Comparison of ENCODE assay signal across 30 cellular contexts in the genomic region with DNA sequence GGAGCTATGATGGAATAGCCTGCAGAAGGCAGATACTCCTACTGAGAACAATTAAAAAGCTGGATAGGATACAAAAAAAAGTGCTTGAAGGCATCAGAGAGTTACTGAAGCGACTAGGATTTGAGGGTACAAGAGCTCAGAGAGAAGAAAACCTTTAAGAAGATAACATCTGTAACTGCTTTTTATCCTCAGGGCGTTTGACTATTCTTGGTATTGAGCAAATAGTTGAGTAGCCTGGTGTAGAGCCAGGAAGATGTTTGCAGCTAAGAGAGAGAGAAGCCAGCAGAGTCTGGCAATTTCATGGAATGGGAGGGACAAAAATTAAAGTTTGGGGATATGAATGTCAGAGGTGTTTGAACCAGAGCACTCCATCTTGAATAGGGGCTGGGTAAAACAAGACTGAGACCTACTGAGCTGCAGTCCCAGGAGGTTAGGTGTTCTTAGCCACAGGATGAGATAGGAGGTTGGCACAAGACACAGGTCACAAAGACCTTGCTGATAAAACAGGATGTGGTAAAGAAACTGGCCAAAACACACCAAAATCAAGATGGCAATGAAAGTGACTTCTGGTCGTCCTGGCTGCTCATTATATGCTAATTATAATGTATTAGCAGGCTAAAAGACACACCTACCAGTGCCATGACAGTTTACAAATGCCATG.
DNase-seq lines count a peak whose midpoint lies in the region; ATAC-seq and TF ChIP-seq lines count a peak whose summit lies in the region.
"Had no signal": no experiment of that assay in that cellular context is flagged by ENCODE, and none has a peak within 500 bp of the region (broad histone marks: within the 10 kb centered on the region; RNA-seq: fewer than 3 reads in every experiment).

No MANE protein-coding gene starts in this region.

- dilution Hi-C loops in mammary epithelial cell (cut with HindIII; ENCODE audit: low sequenced_read_pairs) = no loop called here

- TF ChIP-seq CTCF in mammary epithelial cell (conservative IDR thresholded peaks at IDR 0.05 in 1 of 2, IDR thresholded peaks at IDR 0.05 in 1 of 2; ENCODE audit: extremely low read depth in 1 of 2, insufficient read depth in 1 of 2, low read depth in 1 of 2, low read length in 2 of 2) (no peak), GM23338 (conservative IDR thresholded peaks at IDR 0.05; ENCODE audit: low read depth in 2 of 2) (no peak)

- H3K4me1 ChIP-seq in mammary epithelial cell (ENCODE audit: insufficient read depth, low read length) (no peaks in the 10 kb centered on the region), GM23338 (ENCODE audit: insufficient read depth) (no peaks in the 10 kb centered on the region)
- H3K4me1 ChIP-seq: parathyroid adenoma, SJCRH30, upper lobe of right lung had no signal

- no peaks in the 10 kb centered on the region for H3K9me3 Mint-ChIP-seq in GM23338
- H3K9me3 Mint-ChIP-seq: activated CD4-positive, alpha-beta T cell treated with anti-CD3 and anti-CD28 coated beads, Interleukin-2, amount 10 ng/mL, durations not matched to agents 24 days and 14 days; activated naive CD8-positive, alpha-beta T cell treated with anti-CD3 and anti-CD28 coated beads for 36 hours; CD4-positive, alpha-beta T cell; stimulated activated naive B cell treated with anti-CD40 and anti-IgM and Interleukin-4, amounts not matched to agents 10 μg/mL and 1 μg/mL and 100 μg/mL, for 72 hours had no signal

- no peaks in the 10 kb centered on the region for H3K36me3 Mint-ChIP-seq in GM23338 (ENCODE audit: low read depth)
- H3K36me3 Mint-ChIP-seq: activated naive CD8-positive, alpha-beta T cell treated with anti-CD3 and anti-CD28 coated beads for 36 hours; immature natural killer cell; stimulated activated naive B cell treated with anti-CD40 and anti-IgM and Interleukin-4, amounts not matched to agents 10 μg/mL and 1 μg/mL and 100 μg/mL, for 72 hours; WTC11 had no signal

- DNase-seq in T47D (ENCODE audit: low read depth in 1 of 2, low spot score in 1 of 2) = peak; percentile 35 to 100
- DNase-seq in mammary epithelial cell = no peak
- peak; percentile 56 for DNase-seq in RPMI7951 (ENCODE audit: low read depth)
- DNase-seq in stimulated activated CD4-positive, alpha-beta T cell treated with anti-CD3 and anti-CD28 coated beads, Interleukin-15, amount 100 ng/mL, for 24 hours = no peak
- no peak for DNase-seq in GM23338 (ENCODE audit: low spot score)
- DNase-seq in mucosa of gallbladder (ENCODE audit: low spot score) = no peak
- DNase-seq: activated CD4-positive, alpha-beta T cell treated with anti-CD3 and anti-CD28 coated beads, Interleukin-2, amount 10 ng/mL, durations not matched to agents 24 days and 14 days; activated CD8-positive, alpha-beta memory T cell treated with anti-CD3 and anti-CD28 coated beads for 24 hours; activated effector memory CD4-positive, alpha-beta T cell treated with anti-CD3 and anti-CD28 coated beads, Interleukin-2, amount 50 U/mL, for 16 hours; activated naive CD8-positive, alpha-beta T cell treated with anti-CD3 and anti-CD28 coated beads for 36 hours; anterior cingulate cortex; CD4-positive, alpha-beta T cell; effector CD4-positive, alpha-beta T cell; hypothalamus; immature natural killer cell; KG1; mesenchymal stem cell; NCI-H1436 treated with DMSO at 0.1 percent for 48 hours; NCI-H2107; NCI-H774; RPMI8226; SJCRH30; stimulated activated naive B cell treated with anti-CD40 and anti-IgM and Interleukin-4, amounts not matched to agents 10 μg/mL and 1 μg/mL and 100 μg/mL, for 72 hours; T1000; upper lobe of right lung had no signal

- H3F3A ChIP-seq in GM23338 (replicated peaks; ENCODE audit: low read depth) = no peaks in the 10 kb centered on the region

- H3K36me3 ChIP-seq in mammary epithelial cell (ENCODE audit: insufficient read depth, low read length) (no peaks in the 10 kb centered on the region), GM23338 (ENCODE audit: insufficient read depth) (no peaks in the 10 kb centered on the region)
- H3K36me3 ChIP-seq: SJCRH30, upper lobe of right lung had no signal

- no peak overlapping the region for H3K27ac Mint-ChIP-seq in GM23338
- H3K27ac Mint-ChIP-seq: activated CD4-positive, alpha-beta T cell treated with anti-CD3 and anti-CD28 coated beads, Interleukin-2, amount 10 ng/mL, durations not matched to agents 24 days and 14 days; activated naive CD8-positive, alpha-beta T cell treated with anti-CD3 and anti-CD28 coated beads for 36 hours; CD4-positive, alpha-beta T cell; immature natural killer cell; stimulated activated naive B cell treated with anti-CD40 and anti-IgM and Interleukin-4, amounts not matched to agents 10 μg/mL and 1 μg/mL and 100 μg/mL, for 72 hours; WTC11 had no signal

- in situ Hi-C loops in T47D (cut with HindIII; ENCODE audit: low pct_unique_long_range_greater_than_20kb, low sequenced_read_pairs) = no loop called here
- in situ Hi-C loops in mammary epithelial cell (cut with MboI; ENCODE audit: low sequenced_read_pairs in 2 of 2) = no loop called here

- BruUV-seq in mammary epithelial cell (replicated peaks; lab: Mats Ljungman, UMichigan) = no TSS peak

- H3K9ac ChIP-seq in mammary epithelial cell (ENCODE audit: insufficient read depth, low read length) = no peak overlapping the region
- H3K9ac ChIP-seq: parathyroid adenoma had no signal

- H4K20me1 ChIP-seq in mammary epithelial cell (ENCODE audit: insufficient read depth, low read length) (no peaks in the 10 kb centered on the region), GM23338 (replicated peaks; ENCODE audit: insufficient read depth) (no peaks in the 10 kb centered on the region)

- no peaks in the 10 kb centered on the region for H3K27me3 Mint-ChIP-seq in GM23338 (ENCODE audit: insufficient read depth, low read depth, poor library complexity)
- H3K27me3 Mint-ChIP-seq: activated CD4-positive, alpha-beta T cell treated with anti-CD3 and anti-CD28 coated beads, Interleukin-2, amount 10 ng/mL, durations not matched to agents 24 days and 14 days had no signal

- H3K79me2 ChIP-seq in mammary epithelial cell (ENCODE audit: insufficient read depth, low read length) = no peaks in the 10 kb centered on the region
- no peaks in the 10 kb centered on the region for H3K79me2 ChIP-seq in GM23338 (replicated peaks; ENCODE audit: insufficient read depth)
- H3K79me2 ChIP-seq: parathyroid adenoma had no signal

- ATAC-seq in GM21786 (IDR thresholded peaks at IDR 0.05; ENCODE audit: unreplicated experiment) = peak; percentile 35
- ATAC-seq in GM23338 = no peak
- no peak for ATAC-seq in HG03097 (IDR thresholded peaks at IDR 0.05; ENCODE audit: low FRiP score, unreplicated experiment)
- ATAC-seq: upper lobe of right lung, WTC11 had no signal

- CTCF ChIA-PET in mammary epithelial cell (lab: Charles Lee; ENCODE audit: low non-redundant PET) = no interaction called here

- no peaks in the 10 kb centered on the region for H3K9me3 ChIP-seq in mammary epithelial cell (replicated peaks; ENCODE audit: insufficient read depth, low read length)
- H3K9me3 ChIP-seq: SJCRH30, upper lobe of right lung had no signal

- intact Hi-C loops in mammary epithelial cell (cut with micrococcal nuclease) = no loop called here

- 0 out of 2 replicates have a peak, but pooled peaks cover 4% of the 10 kb centered on the region for H3K9me2 ChIP-seq in GM23338 (ENCODE audit: insufficient read depth)

- H3K4me3 ChIP-seq in mammary epithelial cell (replicated peaks in 1 of 3; ENCODE audit: insufficient read depth in 1 of 3, low read depth in 2 of 3, low read length in 3 of 3) (no peak overlapping the region), GM23338 (no peak overlapping the region)
- H3K4me3 ChIP-seq: SJCRH30, skin epidermis, upper lobe of right lung had no signal

- H3K4me2 ChIP-seq in mammary epithelial cell (ENCODE audit: insufficient read depth, low read depth, low read length) = no peak overlapping the region
- H3K4me2 ChIP-seq in GM23338 = no peak overlapping the region

- H2AFZ ChIP-seq in mammary epithelial cell (ENCODE audit: low read depth, low read length) = no peak overlapping the region
- no peak overlapping the region; the same call in 1 of the 2 replicates for H2AFZ ChIP-seq in GM23338
- H2AFZ ChIP-seq: parathyroid adenoma had no signal

- peaks cover 7% of the 10 kb centered on the region; the same call in 2 of the 3 replicates for H3K4me1 Mint-ChIP-seq in GM23338
- H3K4me1 Mint-ChIP-seq: activated CD4-positive, alpha-beta T cell treated with anti-CD3 and anti-CD28 coated beads, Interleukin-2, amount 10 ng/mL, durations not matched to agents 24 days and 14 days; activated naive CD8-positive, alpha-beta T cell treated with anti-CD3 and anti-CD28 coated beads for 36 hours; immature natural killer cell had no signal

- no peak overlapping the region for H3K27ac ChIP-seq in mammary epithelial cell (ENCODE audit: insufficient read depth, low read depth, low read length)
- H3K27ac ChIP-seq in GM23338 (ENCODE audit: low read depth) = no peak overlapping the region
- H3K27ac ChIP-seq: parathyroid adenoma, SJCRH30, skin epidermis, upper lobe of right lung had no signal

- H3K4me3 Mint-ChIP-seq in GM23338 = no peak overlapping the region
- H3K4me3 Mint-ChIP-seq: activated CD4-positive, alpha-beta T cell treated with anti-CD3 and anti-CD28 coated beads, Interleukin-2, amount 10 ng/mL, durations not matched to agents 24 days and 14 days; activated naive CD8-positive, alpha-beta T cell treated with anti-CD3 and anti-CD28 coated beads for 36 hours; CD4-positive, alpha-beta T cell; immature natural killer cell; stimulated activated naive B cell treated with anti-CD40 and anti-IgM and Interleukin-4, amounts not matched to agents 10 μg/mL and 1 μg/mL and 100 μg/mL, for 72 hours; WTC11 had no signal

- WGBS in mammary epithelial cell (ENCODE audit: low coverage, missing lambda C conversion rate) = 7% methylated on average over 3 of the region's 3 CpGs

- H3K27me3 ChIP-seq in mammary epithelial cell (ENCODE audit: insufficient read depth, low read length) (no peaks in the 10 kb centered on the region), GM23338 (ENCODE audit: insufficient read depth) (no peaks in the 10 kb centered on the region)
- H3K27me3 ChIP-seq: SJCRH30, upper lobe of right lung had no signal

TF ChIP-seq in GM23338, 12 proteins besides CTCF, POLR2A, EP300 and RAD21 (continues in another document):
- no peak for TF ChIP-seq EZH2phosphoT487 (IDR thresholded peaks at IDR 0.05; ENCODE audit: unreplicated experiment)
- TF ChIP-seq ZNF331 (CRISPR knock-in tag; IDR thresholded peaks at IDR 0.05; ENCODE audit: low read depth) = no peak
- no peak for TF ChIP-seq ETS1 (IDR thresholded peaks at IDR 0.05)
- TF ChIP-seq STAT1 (IDR thresholded peaks at IDR 0.05; ENCODE audit: unreplicated experiment) = no peak
- TF ChIP-seq JUNB (IDR thresholded peaks at IDR 0.05; ENCODE audit: unreplicated experiment) = no peak

Comparison
In these comparisons a context has a peak if more than half of its experiments do, and no peak if none do; other contexts are left out.
1. DNase-seq: peak in T47D (2 of 2) and RPMI7951 (single experiment); none in mammary epithelial cell (single experiment), stimulated activated CD4-positive, alpha-beta T cell treated with anti-CD3 and anti-CD28 coated beads, Interleukin-15, amount 100 ng/mL, for 24 hours (single experiment), GM23338 (single experiment) and mucosa of gallbladder (single experiment).